In the genomic region with DNA sequence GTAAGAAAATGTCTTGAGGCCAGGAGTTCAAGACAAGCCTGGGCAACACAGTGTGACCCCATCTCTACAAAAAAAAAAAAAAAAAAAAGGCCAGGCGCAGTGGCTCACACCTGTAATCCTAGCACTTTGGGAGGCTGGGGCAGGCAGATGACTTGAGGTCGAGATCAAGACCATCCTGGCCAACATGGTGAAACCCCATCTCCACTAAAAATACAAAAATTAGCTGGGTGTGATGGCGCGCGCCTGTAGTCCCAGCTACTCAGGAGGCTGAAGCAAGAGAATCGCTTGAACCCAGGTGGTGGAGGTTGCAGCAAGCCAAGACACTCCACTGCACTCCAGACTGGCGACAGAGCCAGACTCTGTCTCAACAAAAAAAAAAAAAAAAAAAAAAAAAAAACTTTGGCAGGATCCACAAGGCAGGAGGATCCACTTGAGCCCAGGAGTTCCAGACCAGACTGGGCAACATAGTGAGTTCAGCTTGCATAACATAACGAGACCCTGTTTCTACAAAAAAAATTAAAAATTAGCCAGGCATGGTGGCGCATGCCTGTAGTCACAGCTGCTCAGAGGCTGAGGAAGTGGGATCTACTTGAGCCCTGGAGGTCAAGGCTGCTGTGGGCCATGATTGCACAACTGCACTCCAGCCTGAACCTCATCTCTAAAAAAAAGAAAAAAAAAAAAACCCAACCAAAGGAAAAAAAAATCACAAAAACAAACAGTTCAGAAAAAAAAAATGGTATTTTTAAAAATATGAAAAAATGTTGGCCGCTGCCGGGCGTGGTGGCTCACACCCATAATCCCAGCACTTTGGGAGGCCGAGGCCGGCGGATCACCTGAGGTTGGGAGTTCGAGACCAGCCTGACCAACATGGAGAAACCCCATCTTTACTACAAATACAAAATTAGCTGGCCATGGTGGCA, we compare ENCODE assay signal across 8 cellular contexts. TPM values are rescaled to one million over a fixed set of nuclear protein-coding genes. Genes with fewer than 3 reads are reported as not detected.
DNase-seq lines count a peak whose midpoint lies in the region; ATAC-seq and TF ChIP-seq lines count a peak whose summit lies in the region.
"Not testable (repeated sequence)": the region's sequence is repeated elsewhere in the genome, so short reads cannot be mapped to it uniquely, and the experiment has no call there.

No MANE protein-coding gene starts in this region.

- H3K14ac ChIP-seq in mesenchymal stem cell (ENCODE audit: low read length in 2 of 2) = not testable (repeated sequence)

- DNase-seq in CD4-positive, CD25-positive, alpha-beta regulatory T cell; spleen: not testable (repeated sequence)
- DNase-seq in NB4 (ENCODE audit: low read depth) = peak; percentile 89
- DNase-seq in SIG-M5 treated with dmso at 0.1 percent for 504 hours (lab: John Stamatoyannopoulos, UW; ENCODE audit: unreplicated experiment) = peak; percentile 84
- DNase-seq in cardiac fibroblast (ENCODE audit: low read depth in 2 of 2) = peak; percentile 76 to 79
- DNase-seq in left cardiac atrium = peak; percentile 75
- peak; percentile 65 for DNase-seq in mesenchymal stem cell

- peaks cover 18% of the 10 kb centered on the region for H3K4me1 ChIP-seq in CD4-positive, CD25-positive, alpha-beta regulatory T cell (ENCODE audit: control insufficient read depth, insufficient read depth, low read length, poor library complexity, severe bottlenecking)
- H3K4me1 ChIP-seq in HEK293 (ENCODE audit: control insufficient read depth, insufficient read depth, low read length) = not testable (repeated sequence)
- H3K4me1 ChIP-seq in mesenchymal stem cell (ENCODE audit: control insufficient read depth, insufficient read depth, low read depth, low read length) (peaks cover 16% of the 10 kb centered on the region), spleen (peaks cover 5 to 77% (median 43%) of the 10 kb centered on the region in 6 donors)

- peak overlapping the region in 1 of 2 experiments; percentile 40 for H3K18ac ChIP-seq in mesenchymal stem cell (ENCODE audit: low read depth in 1 of 2, low read length in 2 of 2)

- not testable (repeated sequence) for H4K8ac ChIP-seq in mesenchymal stem cell (ENCODE audit: low read length)

- H3K9ac ChIP-seq in mesenchymal stem cell (ENCODE audit: low read length) = not testable (repeated sequence)

- H3K23ac ChIP-seq in mesenchymal stem cell (ENCODE audit: low read length in 2 of 2) = not testable (repeated sequence)

- H2AFZ ChIP-seq in mesenchymal stem cell (ENCODE audit: low read depth, low read length) = not testable (repeated sequence)

- CTCF ChIA-PET in HEK293 (lab: Yijun Ruan, JAX) = interaction anchor here (0.7 kb wide), 1 partner anchor 65 kb away, joined by 3 read pairs; no protein-coding TSS in a partner anchor

- not testable (repeated sequence) for ATAC-seq in CD4-positive, CD25-positive, alpha-beta regulatory T cell (ENCODE audit: low read depth in 2 of 2)
- ATAC-seq in left cardiac atrium = peak; percentile 82 to 93

- not testable (repeated sequence) for H3K4me2 ChIP-seq in mesenchymal stem cell (ENCODE audit: low read length, poor library complexity, severe bottlenecking)

- not testable (repeated sequence) for H3K36me3 ChIP-seq in CD4-positive, CD25-positive, alpha-beta regulatory T cell (ENCODE audit: control insufficient read depth, insufficient read depth, low read length); HEK293 (ENCODE audit: control insufficient read depth in 2 of 2, insufficient read depth in 1 of 2, low read length in 2 of 2); mesenchymal stem cell (ENCODE audit: control insufficient read depth in 1 of 2, insufficient read depth in 2 of 2, low read depth in 1 of 2, low read length in 2 of 2)
- H3K36me3 ChIP-seq in spleen = peaks cover 0 to 23% (median 0%) of the 10 kb centered on the region in 6 donors

- peaks cover 9 to 55% (median 20%) of the 10 kb centered on the region in 4 donors for H3K4me1 Mint-ChIP-seq in CD4-positive, CD25-positive, alpha-beta regulatory T cell

- not testable (repeated sequence) for H3K27me3 ChIP-seq in CD4-positive, CD25-positive, alpha-beta regulatory T cell (ENCODE audit: control insufficient read depth, insufficient read depth, low read length); mesenchymal stem cell (ENCODE audit: control insufficient read depth in 1 of 2, insufficient read depth in 1 of 2, low read length in 2 of 2); spleen (replicated peaks in 1 of 7)

- WGBS in mesenchymal stem cell = 98% methylated on average over 15 of the region's 16 CpGs
- 70 to 80% (median 74%) methylated on average over 16 of the region's 16 CpGs for WGBS in spleen, 5 donors

- TF ChIP-seq POLR2A in NB4 (IDR thresholded peaks at IDR 0.05; ENCODE audit: extremely low read depth, insufficient read length); spleen (IDR thresholded peaks at IDR 0.05): not testable (repeated sequence)

- H3K9me3 ChIP-seq in CD4-positive, CD25-positive, alpha-beta regulatory T cell (ENCODE audit: control insufficient read depth in 2 of 2, low read length in 2 of 2); HEK293 (ENCODE audit: control insufficient read depth, insufficient read depth, low read depth, low read length); mesenchymal stem cell (ENCODE audit: control insufficient read depth, low read length); spleen: not testable (repeated sequence)

- H3K27ac ChIP-seq in CD4-positive, CD25-positive, alpha-beta regulatory T cell (ENCODE audit: insufficient read depth, low read length, poor library complexity, severe bottlenecking) = peak overlapping the region; percentile 5
- not testable (repeated sequence) for H3K27ac ChIP-seq in HEK293 (ENCODE audit: extremely low read depth, low read depth, low read length); mesenchymal stem cell (ENCODE audit: low read length, poor library complexity, severe bottlenecking)
- H3K27ac ChIP-seq in spleen = peak overlapping the region in 7 of 8 donors; percentile 7 to 58 (median 38)

- not testable (repeated sequence) for H3K4me3 ChIP-seq in CD4-positive, CD25-positive, alpha-beta regulatory T cell (ENCODE audit: low read depth, low read length); HEK293 (ENCODE audit: low read depth, low read length); NB4 (ENCODE audit: low read depth, low read length); cardiac fibroblast (replicated peaks in 1 of 2; ENCODE audit: low read depth in 2 of 2, low read length in 2 of 2); mesenchymal stem cell (ENCODE audit: insufficient read depth in 1 of 2, low read depth in 1 of 2, low read length in 2 of 2); spleen

- H3K79me1 ChIP-seq in mesenchymal stem cell (replicated peaks; ENCODE audit: low read length, poor library complexity, severe bottlenecking) = not testable (repeated sequence)

- H2BK120ac ChIP-seq in mesenchymal stem cell (ENCODE audit: low read depth, low read length) = not testable (repeated sequence)

- H4K91ac ChIP-seq in mesenchymal stem cell (ENCODE audit: low read length) = not testable (repeated sequence)

- not testable (repeated sequence) for H3K9me3 Mint-ChIP-seq in CD4-positive, CD25-positive, alpha-beta regulatory T cell

- peak overlapping the region in 1 of 3 donors; percentile 48 for H3K27ac Mint-ChIP-seq in CD4-positive, CD25-positive, alpha-beta regulatory T cell

- not testable (repeated sequence) for H3K4ac ChIP-seq in mesenchymal stem cell (ENCODE audit: low read depth in 1 of 2, low read length in 2 of 2)

- not testable (repeated sequence) for H2AK5ac ChIP-seq in mesenchymal stem cell (ENCODE audit: low read length, severe bottlenecking)

- not testable (repeated sequence) for TF ChIP-seq CTCF in HEK293 (tag by site-specific recombination; IDR thresholded peaks at IDR 0.05); NB4 (IDR thresholded peaks at IDR 0.05; ENCODE audit: low read depth, low read length); cardiac fibroblast (IDR thresholded peaks at IDR 0.05; ENCODE audit: low read depth, low read length); spleen (IDR thresholded peaks at IDR 0.05 in 8 of 11, conservative IDR thresholded peaks at IDR 0.05 in 3 of 11)

- H3K27me3 Mint-ChIP-seq in CD4-positive, CD25-positive, alpha-beta regulatory T cell = not testable (repeated sequence)

- POLR2A ChIA-PET in HEK293 (lab: Yijun Ruan, JAX) = interaction anchor here (0.7 kb wide), 2 partner anchors 9 to 110 kb away, joined by 3 to 6 read pairs; no protein-coding TSS in a partner anchor

- not testable (repeated sequence) for H3K4me3 Mint-ChIP-seq in CD4-positive, CD25-positive, alpha-beta regulatory T cell

- H3K36me3 Mint-ChIP-seq in CD4-positive, CD25-positive, alpha-beta regulatory T cell = not testable (repeated sequence)

- H2BK15ac ChIP-seq in mesenchymal stem cell (ENCODE audit: low read depth, poor library complexity, severe bottlenecking) = not testable (repeated sequence)

- H2BK12ac ChIP-seq in mesenchymal stem cell (ENCODE audit: low read length in 2 of 2) = not testable (repeated sequence)

- intact Hi-C loops in left cardiac atrium (cut with DNase I); spleen (cut with DNase I; ENCODE audit: low total_unique reads): not testable (repeated sequence)

- H2BK5ac ChIP-seq in mesenchymal stem cell (ENCODE audit: low read depth, low read length, poor library complexity, severe bottlenecking) = not testable (repeated sequence)

RNA-seq across cellular contexts. Expression of gene SPAG9, which starts 8.1 kb away (rescaled TPM):
- total RNA-seq in CD4-positive, CD25-positive, alpha-beta regulatory T cell = 98.4 TPM
- 1 to 10 TPM; 4.7 to 6.8 (median 5.8) TPM for polyA plus RNA-seq in CD4-positive, CD25-positive, alpha-beta regulatory T cell
- total RNA-seq in left cardiac atrium = 10 to 100 TPM; 47.9 to 67.2 TPM
- polyA plus RNA-seq in mesenchymal stem cell (2013, experiment 1 of 2) = 41.1 TPM
- polyA plus RNA-seq in mesenchymal stem cell (2013, experiment 2 of 2) = 40.7 TPM
- total RNA-seq in spleen = 10 to 100 TPM; 69.7 to 94.6 (median 87.1) TPM
- polyA plus RNA-seq in spleen = 10 to 100 TPM; 10.7 to 12.9 (median 11.2) TPM

RNA-seq across cellular contexts. Expression of gene NME1, which starts 40.8 kb away (rescaled TPM):
- 14.1 TPM for total RNA-seq in CD4-positive, CD25-positive, alpha-beta regulatory T cell
- polyA plus RNA-seq in CD4-positive, CD25-positive, alpha-beta regulatory T cell = 10 to 100 TPM; 46.3 to 72.3 (median 55.0) TPM
- total RNA-seq in left cardiac atrium (10 to 100 TPM; 37.8 to 63.8 TPM), spleen (10 to 100 TPM; 21.2 to 66.0 (median 32.7) TPM)
- 147 TPM for polyA plus RNA-seq in mesenchymal stem cell (2013, experiment 1 of 2)
- polyA plus RNA-seq in mesenchymal stem cell (2013, experiment 2 of 2) = 158 TPM
- polyA plus RNA-seq in spleen = 100 to 1,000 TPM in 2 of 3 donors, 10 to 100 TPM in 1; 68.4 to 142 (median 103) TPM

RNA-seq across cellular contexts. Expression of gene NME2, which starts 53.6 kb away (rescaled TPM):
- 167 TPM for total RNA-seq in CD4-positive, CD25-positive, alpha-beta regulatory T cell
- 100 to 1,000 TPM; 304 to 341 (median 328) TPM for polyA plus RNA-seq in CD4-positive, CD25-positive, alpha-beta regulatory T cell
- total RNA-seq in left cardiac atrium = 100 to 1,000 TPM; 350 to 359 TPM
- polyA plus RNA-seq in mesenchymal stem cell (2013, experiment 1 of 2) = 1,365 TPM
- polyA plus RNA-seq in mesenchymal stem cell (2013, experiment 2 of 2) = 1,368 TPM
- 100 to 1,000 TPM; 209 to 316 (median 272) TPM for total RNA-seq in spleen
- 100 to 1,000 TPM; 672 to 746 (median 729) TPM for polyA plus RNA-seq in spleen
